In genomic region chr7:68148440-68148839, GRCh38 we compare ENCODE assay signal across 20 cellular contexts.
"Had no signal": no experiment of that assay in that cellular context is flagged by ENCODE, and none has a peak within 500 bp of the region (broad histone marks: within the 10 kb centered on the region; RNA-seq: fewer than 3 reads in every experiment).

No MANE protein-coding gene starts in this region.

- H3K36me3 ChIP-seq: gastrocnemius medialis, heart left ventricle, prostate gland, transverse colon had no signal

- FAIRE-seq: astrocyte, bronchial epithelial cell had no signal

- DNase-seq: activated CD4-positive, alpha-beta memory T cell treated with anti-CD3 and anti-CD28 coated beads for 36 hours; activated CD4-positive, alpha-beta T cell treated with anti-CD3 and anti-CD28 coated beads for 36 hours; activated CD8-positive, alpha-beta memory T cell treated with anti-CD3 and anti-CD28 coated beads, Interleukin-2, amount 10 ng/mL, durations not matched to agents 7 days and 5 days; activated naive CD4-positive, alpha-beta T cell treated with anti-CD3 and anti-CD28 coated beads for 36 hours; activated T-cell treated with anti-CD3 and anti-CD28 coated beads, Interleukin-2, amount 50 U/mL, for 1 hour; endodermal cell; gastrocnemius medialis; heart left ventricle; left colon; mammary epithelial cell; right cardiac atrium; stimulated activated CD4-positive, alpha-beta T cell treated with anti-CD3 and anti-CD28 coated beads, Interleukin-15, amount 100 ng/mL, for 24 hours; stimulated activated CD4-positive, alpha-beta T cell treated with anti-CD3 and anti-CD28 coated beads, Interleukin-4, amount 100 ng/mL, for 24 hours; stimulated activated naive CD4-positive, alpha-beta T cell; substantia nigra; transverse colon had no signal

- H3K4me3 ChIP-seq: gastrocnemius medialis, heart left ventricle, prostate gland, skin epidermis, transverse colon had no signal

- H3K27me3 ChIP-seq: gastrocnemius medialis, transverse colon had no signal
